ENCODE assay signal across 19 cellular contexts in genomic region chr2:176613358-176614032, GRCh38.
DNase-seq lines count a peak whose midpoint lies in the region; ATAC-seq, FAIRE-seq and TF ChIP-seq lines count a peak whose summit lies in the region.
"Had no signal": no experiment of that assay in that cellular context is flagged by ENCODE, and none has a peak within 500 bp of the region (broad histone marks: within the 10 kb centered on the region; RNA-seq: fewer than 3 reads in every experiment).

No MANE protein-coding gene starts in this region.

- TF ChIP-seq POLR2A in H54 (IDR thresholded peaks at IDR 0.05; ENCODE audit: low read depth, low read length): no peak

- BruUV-seq in Caco-2 (replicated peaks; lab: Mats Ljungman, UMichigan): no TSS peak

- H3K27me3 ChIP-seq in Caco-2 (replicated peaks; ENCODE audit: control insufficient read depth, insufficient read depth, low read length): no peaks in the 10 kb centered on the region
- H3K27me3 ChIP-seq: transverse colon had no signal

- POLR2A ChIA-PET in Caco-2 (lab: Charles Lee): no interaction called here

- H3K36me3 ChIP-seq in Caco-2 (ENCODE audit: control insufficient read depth, insufficient read depth, low read length): no peaks in the 10 kb centered on the region
- H3K36me3 ChIP-seq: transverse colon had no signal

- H3K4me3 ChIP-seq in AG10803 (ENCODE audit: low read length) (no peak overlapping the region), Caco-2 (ENCODE audit: low read depth, low read length) (no peak overlapping the region)
- H3K4me3 ChIP-seq: skin epidermis, transverse colon had no signal

- H3K4me3 Mint-ChIP-seq in Caco-2 (ENCODE audit: unreplicated experiment): no peak overlapping the region
- H3K4me3 Mint-ChIP-seq: activated naive CD8-positive, alpha-beta T cell treated with anti-CD3 and anti-CD28 coated beads, Interleukin-2, amount 10 ng/mL, durations not matched to agents 7 days and 5 days; activated T-cell treated with anti-CD3 and anti-CD28 coated beads, Interleukin-2, amount 50 U/mL, for 4 hours; stimulated activated effector memory CD8-positive, alpha-beta T cell treated with anti-CD3 and anti-CD28 coated beads, Interleukin-12 subunit alpha, Interleukin-12 subunit beta, amount 100 ng/mL, for 72 hours had no signal

- FAIRE-seq in H54 (lab: Jason Lieb, UNC): peak; percentile 64
- FAIRE-seq: GM12892 had no signal

- H3K9me3 ChIP-seq in Caco-2: no peaks in the 10 kb centered on the region
- H3K9me3 ChIP-seq: transverse colon had no signal

- DNase-seq in AG10803 (ENCODE audit: low read depth) (peak; percentile 83), H54 (ENCODE audit: insufficient read length, low spot score) (no peak), amniotic epithelial cell (ENCODE audit: low read depth) (peak; percentile 29), medulla oblongata (ENCODE audit: extremely low spot score) (peak; percentile 16), Caco-2 (no peak), NCI-H2081 treated with DMSO at 0.1 percent for 48 hours (lab: John Stamatoyannopoulos, UW) (no peak), NCI-H526 (lab: John Stamatoyannopoulos, UW) (no peak)
- DNase-seq: activated CD4-positive, alpha-beta T cell treated with anti-CD3 and anti-CD28 coated beads, Interleukin-2, amount 50 U/mL, for 48 hours; activated naive CD8-positive, alpha-beta T cell treated with anti-CD3 and anti-CD28 coated beads, Interleukin-2, amount 10 ng/mL, durations not matched to agents 7 days and 5 days; activated T-cell treated with anti-CD3 and anti-CD28 coated beads, Interleukin-2, amount 50 U/mL, for 4 hours; CD4-positive, CD25-positive, alpha-beta regulatory T cell; effector CD8-positive, alpha-beta T cell; NCI-H187; NCI-H526 treated with DMSO at 0.1 percent for 48 hours; transverse colon had no signal

- H3K4me1 ChIP-seq in Caco-2: no peaks in the 10 kb centered on the region

- ATAC-seq in GM18517 (IDR thresholded peaks at IDR 0.05; ENCODE audit: unreplicated experiment): no peak
- ATAC-seq: activated T-cell treated with anti-CD3 and anti-CD28 coated beads, Interleukin-2, amount 50 U/mL, for 4 hours; stimulated activated effector memory CD8-positive, alpha-beta T cell treated with anti-CD3 and anti-CD28 coated beads, Interleukin-12 subunit alpha, Interleukin-12 subunit beta, amount 100 ng/mL, for 72 hours had no signal

- no peaks in the 10 kb centered on the region for H3K4me1 Mint-ChIP-seq in Caco-2 (ENCODE audit: low read depth, unreplicated experiment)
- H3K4me1 Mint-ChIP-seq: activated naive CD8-positive, alpha-beta T cell treated with anti-CD3 and anti-CD28 coated beads, Interleukin-2, amount 10 ng/mL, durations not matched to agents 7 days and 5 days; CD4-positive, CD25-positive, alpha-beta regulatory T cell; stimulated activated effector memory CD8-positive, alpha-beta T cell treated with anti-CD3 and anti-CD28 coated beads, Interleukin-12 subunit alpha, Interleukin-12 subunit beta, amount 100 ng/mL, for 72 hours had no signal

- no peaks in the 10 kb centered on the region for H3K9me3 Mint-ChIP-seq in Caco-2 (ENCODE audit: unreplicated experiment)
- H3K9me3 Mint-ChIP-seq: activated naive CD8-positive, alpha-beta T cell treated with anti-CD3 and anti-CD28 coated beads, Interleukin-2, amount 10 ng/mL, durations not matched to agents 7 days and 5 days; activated T-cell treated with anti-CD3 and anti-CD28 coated beads, Interleukin-2, amount 50 U/mL, for 4 hours; stimulated activated effector memory CD8-positive, alpha-beta T cell treated with anti-CD3 and anti-CD28 coated beads, Interleukin-12 subunit alpha, Interleukin-12 subunit beta, amount 100 ng/mL, for 72 hours had no signal

- CTCF ChIA-PET in Caco-2 (lab: Charles Lee): no interaction called here

- H3K27me3 Mint-ChIP-seq in Caco-2 (ENCODE audit: insufficient read depth, unreplicated experiment): peaks cover 8% of the 10 kb centered on the region

- TF ChIP-seq CTCF in AG10803 (conservative IDR thresholded peaks at IDR 0.05; ENCODE audit: low read length) (no peak), Caco-2 (IDR thresholded peaks at IDR 0.05; ENCODE audit: insufficient read depth in 1 of 2, low read depth in 1 of 2, low read length in 1 of 2, severe bottlenecking in 1 of 2, unreplicated experiment in 1 of 2) (no peak)

- no peak overlapping the region for H3K27ac Mint-ChIP-seq in Caco-2 (ENCODE audit: unreplicated experiment)
- H3K27ac Mint-ChIP-seq: activated naive CD8-positive, alpha-beta T cell treated with anti-CD3 and anti-CD28 coated beads, Interleukin-2, amount 10 ng/mL, durations not matched to agents 7 days and 5 days; CD4-positive, CD25-positive, alpha-beta regulatory T cell; stimulated activated effector memory CD8-positive, alpha-beta T cell treated with anti-CD3 and anti-CD28 coated beads, Interleukin-12 subunit alpha, Interleukin-12 subunit beta, amount 100 ng/mL, for 72 hours had no signal

- H3K36me3 Mint-ChIP-seq in Caco-2 (ENCODE audit: insufficient read depth, unreplicated experiment): no peaks in the 10 kb centered on the region
- H3K36me3 Mint-ChIP-seq: activated naive CD8-positive, alpha-beta T cell treated with anti-CD3 and anti-CD28 coated beads, Interleukin-2, amount 10 ng/mL, durations not matched to agents 7 days and 5 days; CD4-positive, CD25-positive, alpha-beta regulatory T cell; stimulated activated effector memory CD8-positive, alpha-beta T cell treated with anti-CD3 and anti-CD28 coated beads, Interleukin-12 subunit alpha, Interleukin-12 subunit beta, amount 100 ng/mL, for 72 hours had no signal

- intact Hi-C loops in Caco-2 (cut with micrococcal nuclease; ENCODE audit: unreplicated experiment): no loop called here

Comparison
In these comparisons a context has a peak if more than half of its experiments do, and no peak if none do; other contexts are left out.
1. DNase-seq: peak in AG10803 (single experiment), amniotic epithelial cell (single experiment) and medulla oblongata (single experiment); none in H54 (single experiment), Caco-2 (0 of 2), NCI-H2081 treated with DMSO at 0.1 percent for 48 hours (single experiment) and NCI-H526 (0 of 2).